In genomic region chr15:82644967-82645852, GRCh38 we compare ENCODE assay signal across 1 cellular context. TPM values are rescaled to one million over a fixed set of nuclear protein-coding genes. Genes with fewer than 3 reads are reported as not detected.
"Had no signal": no experiment of that assay in that cellular context is flagged by ENCODE, and none has a peak within 500 bp of the region (broad histone marks: within the 10 kb centered on the region; RNA-seq: fewer than 3 reads in every experiment).

No MANE protein-coding gene starts in this region.

RNA-seq across cellular contexts. Expression of gene CPEB1, which starts 2.0 kb away (rescaled TPM):
- total RNA-seq: PC-9 had no signal
